In genomic region chr15:47644713-47645112, GRCh38 we compare ENCODE assay signal across 21 cellular contexts.
"Had no signal": no experiment of that assay in that cellular context is flagged by ENCODE, and none has a peak within 500 bp of the region (broad histone marks: within the 10 kb centered on the region; RNA-seq: fewer than 3 reads in every experiment).

No MANE protein-coding gene starts in this region.

- H3K4me1 ChIP-seq: foreskin keratinocyte, lower lobe of right lung, parathyroid adenoma, prostate gland, tibial nerve, upper lobe of right lung had no signal

- H3K27ac ChIP-seq: coronary artery, foreskin keratinocyte, lower lobe of right lung, parathyroid adenoma, prostate gland, testis, tibial nerve, upper lobe of right lung had no signal

- H3K27me3 ChIP-seq: foreskin keratinocyte, testis, tibial nerve, upper lobe of right lung had no signal

- H3K36me3 Mint-ChIP-seq: naive thymus-derived CD4-positive, alpha-beta T cell had no signal

- H3K36me3 ChIP-seq: lower lobe of right lung, prostate gland, tibial nerve, upper lobe of right lung had no signal

- H3K4me1 Mint-ChIP-seq: naive thymus-derived CD4-positive, alpha-beta T cell had no signal

- H3K4me3 Mint-ChIP-seq: endodermal cell; naive thymus-derived CD4-positive, alpha-beta T cell; nephron progenitor cell had no signal

- H3K27ac Mint-ChIP-seq: endodermal cell; naive thymus-derived CD4-positive, alpha-beta T cell; nephron progenitor cell had no signal

- H3K9me3 ChIP-seq: lower lobe of right lung, prostate gland, testis, tibial nerve, upper lobe of right lung had no signal

- H3K9me3 Mint-ChIP-seq: endodermal cell, nephron progenitor cell had no signal

- DNase-seq: central memory CD4-positive, alpha-beta T cell; effector CD4-positive, alpha-beta T cell; endodermal cell; erythroblast; foreskin keratinocyte; head of caudate nucleus; hypothalamus; kidney glomerular epithelial cell; lower lobe of right lung; mesendoderm; naive thymus-derived CD4-positive, alpha-beta T cell; nephron progenitor cell; stimulated activated naive CD4-positive, alpha-beta T cell treated with Interleukin-2 at 50 U/mL for 16 hours; testis; upper lobe of right lung had no signal

- H3K4me3 ChIP-seq: coronary artery, lower lobe of right lung, prostate gland, testis, tibial nerve, upper lobe of right lung had no signal

- ATAC-seq: foreskin keratinocyte; left lobe of liver; lower lobe of right lung; naive thymus-derived CD4-positive, alpha-beta T cell; sciatic nerve; upper lobe of right lung had no signal

- H3K9ac ChIP-seq: parathyroid adenoma had no signal
